Comparison of ENCODE assay signal across 15 cellular contexts in genomic region chr10:98264378-98265065, GRCh38.
"Had no signal": no experiment of that assay in that cellular context is flagged by ENCODE, and none has a peak within 500 bp of the region (broad histone marks: within the 10 kb centered on the region; RNA-seq: fewer than 3 reads in every experiment).

No MANE protein-coding gene starts in this region.

- H3K4me3 Mint-ChIP-seq: activated naive CD8-positive, alpha-beta T cell treated with anti-CD3 and anti-CD28 coated beads, Interleukin-2, amount 50 U/mL, for 24 hours; T-helper 2 cell treated with Interferon-gamma antibody and Interleukin-4, amounts not matched to agents 5 μg/mL and 100 μg/mL, for 36 hours had no signal

- H3K9me3 Mint-ChIP-seq: activated naive CD8-positive, alpha-beta T cell treated with anti-CD3 and anti-CD28 coated beads, Interleukin-2, amount 50 U/mL, for 24 hours; T-helper 2 cell treated with Interferon-gamma antibody and Interleukin-4, amounts not matched to agents 5 μg/mL and 100 μg/mL, for 36 hours had no signal

- H3K36me3 ChIP-seq: cardiac muscle cell, colonic mucosa, pancreas had no signal

- DNase-seq: activated CD4-positive, alpha-beta T cell treated with anti-CD3 and anti-CD28 coated beads for 1 hour; activated CD4-positive, alpha-beta T cell treated with anti-CD3 and anti-CD28 coated beads, Interleukin-2, amount 50 U/mL, for 48 hours; activated CD8-positive, alpha-beta memory T cell treated with anti-CD3 and anti-CD28 coated beads, Interleukin-2, amount 50 U/mL, for 48 hours; activated naive CD4-positive, alpha-beta T cell treated with Interleukin-2 at 50 U/mL for 16 hours; activated naive CD8-positive, alpha-beta T cell treated with anti-CD3 and anti-CD28 coated beads, Interleukin-2, amount 50 U/mL, for 24 hours; colonic mucosa; effector CD4-positive, alpha-beta T cell; kidney; left ventricle myocardium superior; pancreas; stimulated activated CD4-positive, alpha-beta T cell treated with anti-CD3 and anti-CD28 coated beads, Interleukin-2, amount 100 ng/mL, for 48 hours; stimulated activated naive CD4-positive, alpha-beta T cell treated with Interleukin-2 at 50 U/mL for 16 hours had no signal

- H3K27me3 ChIP-seq: cardiac muscle cell, gastroesophageal sphincter, pancreas had no signal

- H3K4me1 ChIP-seq: colonic mucosa, pancreas had no signal

- H3K27ac Mint-ChIP-seq: activated naive CD8-positive, alpha-beta T cell treated with anti-CD3 and anti-CD28 coated beads, Interleukin-2, amount 50 U/mL, for 24 hours; T-helper 2 cell treated with Interferon-gamma antibody and Interleukin-4, amounts not matched to agents 5 μg/mL and 100 μg/mL, for 36 hours had no signal

- H3K9me3 ChIP-seq: colonic mucosa, gastroesophageal sphincter, pancreas had no signal

- H3K27ac ChIP-seq: cardiac muscle cell, colonic mucosa, gastroesophageal sphincter, pancreas had no signal

- H3K4me1 Mint-ChIP-seq: activated naive CD8-positive, alpha-beta T cell treated with anti-CD3 and anti-CD28 coated beads, Interleukin-2, amount 50 U/mL, for 24 hours had no signal

- H3K4me3 ChIP-seq: cardiac muscle cell, colonic mucosa, gastroesophageal sphincter, pancreas had no signal
